Comparison of ENCODE assay signal across 18 cellular contexts in the genomic region with DNA sequence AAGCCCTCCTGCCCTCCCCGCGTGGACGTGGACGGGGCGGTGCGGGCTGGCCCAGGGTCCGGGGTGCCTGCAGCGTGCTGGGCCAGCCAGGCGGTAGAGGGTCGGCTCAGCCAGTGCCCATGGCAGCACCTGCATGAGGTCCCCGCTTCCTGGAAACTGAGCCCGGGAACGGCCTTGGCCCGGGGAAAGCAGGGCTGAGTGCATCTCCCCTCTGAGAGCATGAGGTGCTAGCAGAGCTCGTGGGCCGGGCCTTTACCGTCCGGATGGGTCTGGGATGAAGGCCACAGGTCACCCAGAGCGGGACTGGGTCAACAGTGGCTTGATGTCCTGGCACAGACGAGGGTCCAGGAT. TPM values are rescaled to one million over a fixed set of nuclear protein-coding genes. Genes with fewer than 3 reads are reported as not detected.
DNase-seq lines count a peak whose midpoint lies in the region; ATAC-seq, FAIRE-seq and TF ChIP-seq lines count a peak whose summit lies in the region.
"Had no signal": no experiment of that assay in that cellular context is flagged by ENCODE, and none has a peak within 500 bp of the region (broad histone marks: within the 10 kb centered on the region; RNA-seq: fewer than 3 reads in every experiment).

No MANE protein-coding gene starts in this region.

- H4K20me1 ChIP-seq in GM23338 (replicated peaks; ENCODE audit: insufficient read depth) (no peaks in the 10 kb centered on the region), H1 (replicated peaks in 1 of 2; ENCODE audit: control insufficient read depth in 1 of 2, insufficient read depth in 2 of 2, low read length in 2 of 2) (no peaks in the 10 kb centered on the region)

- H3K27me3 Mint-ChIP-seq in GM23338 (ENCODE audit: insufficient read depth, low read depth, poor library complexity) = no peaks in the 10 kb centered on the region
- H3K27me3 Mint-ChIP-seq in naive thymus-derived CD4-positive, alpha-beta T cell = no peaks in the 10 kb centered on the region
- H3K27me3 Mint-ChIP-seq: activated CD4-positive, alpha-beta memory T cell treated with anti-CD3 and anti-CD28 coated beads, Interleukin-2, amount 10 ng/mL, durations not matched to agents 7 days and 5 days; CD4-positive, alpha-beta memory T cell had no signal

- no peak overlapping the region for H2BK12ac ChIP-seq in H1 (ENCODE audit: low read depth, low read length)

- H3K9me2 ChIP-seq in GM23338 (ENCODE audit: insufficient read depth) = no peaks in the 10 kb centered on the region

- H3K4me3 Mint-ChIP-seq in GM23338 = no peak overlapping the region
- H3K4me3 Mint-ChIP-seq in naive thymus-derived CD4-positive, alpha-beta T cell = peak overlapping the region in 1 of 10 donors; percentile 92
- H3K4me3 Mint-ChIP-seq: activated CD4-positive, alpha-beta memory T cell treated with anti-CD3 and anti-CD28 coated beads, Interleukin-2, amount 10 ng/mL, durations not matched to agents 7 days and 5 days; WTC11 had no signal

- H3K23ac ChIP-seq in H1 (ENCODE audit: insufficient read length) = no peak overlapping the region

- H2BK20ac ChIP-seq in H1 (ENCODE audit: low read length) = no peak overlapping the region

- H2BK5ac ChIP-seq in H1 (ENCODE audit: low read depth, low read length) = no peak overlapping the region

- H2BK15ac ChIP-seq in H1 (ENCODE audit: low read length) = no peak overlapping the region

- FAIRE-seq in H1 (lab: Jason Lieb, UNC) = no peak
- FAIRE-seq: endothelial cell of umbilical vein had no signal

- no peak overlapping the region for H3K4ac ChIP-seq in H1 (replicated peaks; ENCODE audit: insufficient read length, low read depth, low read length)

- no peak overlapping the region for H3K4me2 ChIP-seq in GM23338
- H3K4me2 ChIP-seq in H1 (ENCODE audit: insufficient read depth in 1 of 2, low read depth in 2 of 2, low read length in 2 of 2) = no peak overlapping the region

- TF ChIP-seq EP300 in H1 (IDR thresholded peaks at IDR 0.05; ENCODE audit: borderline replicate concordance in 1 of 2, low read depth in 2 of 2, low read length in 2 of 2) (no peak), tibial nerve (IDR thresholded peaks at IDR 0.05) (no peak)

- H3K9ac ChIP-seq in H1 (replicated peaks in 1 of 4; ENCODE audit: extremely low read depth in 1 of 4, low read depth in 3 of 4, low read length in 3 of 4) = no peak overlapping the region

- H3K9me3 Mint-ChIP-seq in GM23338 = no peaks in the 10 kb centered on the region
- H3K9me3 Mint-ChIP-seq in naive thymus-derived CD4-positive, alpha-beta T cell = peaks cover 0 to 5% (median 0%) of the 10 kb centered on the region in 11 donors
- H3K9me3 Mint-ChIP-seq: activated CD4-positive, alpha-beta memory T cell treated with anti-CD3 and anti-CD28 coated beads, Interleukin-2, amount 10 ng/mL, durations not matched to agents 7 days and 5 days; CD4-positive, alpha-beta memory T cell; WTC11 had no signal

- H3K27ac Mint-ChIP-seq in GM23338 = no peak overlapping the region
- peak overlapping the region in 5 of 9 donors; percentile 57 to 98 (median 82) for H3K27ac Mint-ChIP-seq in naive thymus-derived CD4-positive, alpha-beta T cell
- H3K27ac Mint-ChIP-seq: activated CD4-positive, alpha-beta memory T cell treated with anti-CD3 and anti-CD28 coated beads, Interleukin-2, amount 10 ng/mL, durations not matched to agents 7 days and 5 days; WTC11 had no signal

- CTCF ChIA-PET in H1 (lab: Charles Lee; ENCODE audit: partially characterized antibody) = interaction anchor here (0.5 kb wide), 1 partner anchor 261 kb away, joined by 3 read pairs; no protein-coding TSS in a partner anchor
- CTCF ChIA-PET in naive thymus-derived CD4-positive, alpha-beta T cell (lab: Charles Lee) = no interaction called here

- H4K91ac ChIP-seq in H1 (replicated peaks; ENCODE audit: insufficient read length, low read length) = no peak overlapping the region

- H3K9me3 ChIP-seq in H1 (ENCODE audit: insufficient read depth in 2 of 2, low read depth in 1 of 2, low read length in 1 of 2) = no peaks in the 10 kb centered on the region
- H3K9me3 ChIP-seq in naive thymus-derived CD4-positive, alpha-beta T cell (ENCODE audit: control insufficient read depth in 2 of 3, low read length in 3 of 3) = peaks cover 0 to 8% (median 0%) of the 10 kb centered on the region in 3 experiments
- H3K9me3 ChIP-seq in tibial nerve = no peaks in the 10 kb centered on the region
- H3K9me3 ChIP-seq: heart right ventricle had no signal

- H3K27ac ChIP-seq in GM23338 (ENCODE audit: low read depth) (no peak overlapping the region), H1 (ENCODE audit: low read depth, low read length) (no peak overlapping the region), tibial nerve (peak overlapping the region in 3 of 4 donors; percentile 0 to 95 (median 90))
- no peak overlapping the region for H3K27ac ChIP-seq in naive thymus-derived CD4-positive, alpha-beta T cell (ENCODE audit: low read depth, low read length)

- TF ChIP-seq POLR2A in H1 (IDR thresholded peaks at IDR 0.05; ENCODE audit: control extremely low read depth in 1 of 2, low read depth in 2 of 2, low read length in 2 of 2) (no peak), tibial nerve (IDR thresholded peaks at IDR 0.05) (no peak)

- H3K4me3 ChIP-seq in GM23338 (no peak overlapping the region), H1 (ENCODE audit: extremely low read depth in 1 of 4, insufficient read depth in 2 of 4, low read depth in 3 of 4, low read length in 4 of 4) (no peak overlapping the region), tibial nerve (peak overlapping the region in 1 of 4 donors; percentile 20)
- H3K4me3 ChIP-seq in naive thymus-derived CD4-positive, alpha-beta T cell (ENCODE audit: low read length) = no peak overlapping the region
- H3K4me3 ChIP-seq: heart right ventricle had no signal

- H3K4me1 Mint-ChIP-seq in GM23338 = no peaks in the 10 kb centered on the region; the same call in 2 of the 3 replicates
- peaks cover 37 to 94% (median 87%) of the 10 kb centered on the region in 7 donors for H3K4me1 Mint-ChIP-seq in naive thymus-derived CD4-positive, alpha-beta T cell
- H3K4me1 Mint-ChIP-seq: WTC11 had no signal

- ATAC-seq in GM23338 (peak; percentile 30; the same call in 2 of the 3 replicates), GM19328 (IDR thresholded peaks at IDR 0.05; ENCODE audit: unreplicated experiment) (no peak)
- ATAC-seq in naive thymus-derived CD4-positive, alpha-beta T cell = no peak
- ATAC-seq: Right ventricle myocardium inferior, WTC11 had no signal

- H2AFZ ChIP-seq in GM23338 (no peak overlapping the region), H1 (ENCODE audit: low read length) (no peak overlapping the region)

- peak overlapping the region; percentile 68 for H4K8ac ChIP-seq in H1 (ENCODE audit: extremely low read depth, insufficient read depth, low read length)

- POLR2A ChIA-PET in H1 (lab: Charles Lee; ENCODE audit: partially characterized antibody) = no interaction called here
- POLR2A ChIA-PET in naive thymus-derived CD4-positive, alpha-beta T cell (lab: Charles Lee) = interaction anchor here (1.2 kb wide), 1 partner anchor 40 kb away, joined by 4 read pairs; a partner anchor contains a TSS

- no peaks in the 10 kb centered on the region for H3K79me2 ChIP-seq in GM23338 (replicated peaks; ENCODE audit: insufficient read depth)
- H3K79me2 ChIP-seq in H1 (ENCODE audit: control insufficient read depth in 1 of 2, insufficient read depth in 2 of 2, low read length in 2 of 2) = no peaks in the 10 kb centered on the region

- H3K18ac ChIP-seq in H1 (ENCODE audit: extremely low read depth, low read length) = no peak overlapping the region

- H3F3A ChIP-seq in GM23338 (replicated peaks; ENCODE audit: low read depth) = no peaks in the 10 kb centered on the region

- TF ChIP-seq CTCF in GM23338 (conservative IDR thresholded peaks at IDR 0.05; ENCODE audit: low read depth in 2 of 2) (no peak), H1 (IDR thresholded peaks at IDR 0.05; ENCODE audit: control extremely low read depth in 1 of 3, insufficient read depth in 1 of 3, low read depth in 1 of 3, low read length in 3 of 3) (no peak), tibial nerve (IDR thresholded peaks at IDR 0.05) (no peak)

- WGBS in H1 (ENCODE audit: extremely low coverage in 1 of 2, insufficient coverage in 1 of 2, insufficient read length in 1 of 2, insufficient replicate concordance in 2 of 2, low coverage in 1 of 2, low lambda C conversion rate in 2 of 2, missing lambda C conversion rate in 1 of 2), 2 experiments = 91% methylated on average over 14 of the region's 20 CpGs; no CpG with 5 or more reads in 1 of the 2 experiments
- WGBS in tibial nerve, 2 donors = 66 to 89% methylated on average over 10 to 16 of the region's 20 CpGs

- no peaks in the 10 kb centered on the region for H3K36me3 Mint-ChIP-seq in GM23338 (ENCODE audit: low read depth)
- H3K36me3 Mint-ChIP-seq in naive thymus-derived CD4-positive, alpha-beta T cell = no peaks in the 10 kb centered on the region
- H3K36me3 Mint-ChIP-seq: CD4-positive, alpha-beta memory T cell; WTC11 had no signal

- H3K79me1 ChIP-seq in H1 (ENCODE audit: low read depth, low read length) = no peaks in the 10 kb centered on the region

- intact Hi-C loops in naive thymus-derived CD4-positive, alpha-beta T cell (cut with micrococcal nuclease) = no loop called here

- H3K56ac ChIP-seq in H1 (replicated peaks; ENCODE audit: insufficient read length, low read depth, low read length) = no peak overlapping the region

- no peaks in the 10 kb centered on the region for H3K36me3 ChIP-seq in GM23338 (ENCODE audit: insufficient read depth)
- no peaks in the 10 kb centered on the region for H3K36me3 ChIP-seq in H1 (ENCODE audit: control insufficient read depth in 2 of 4, insufficient read depth in 4 of 4, low read length in 3 of 4)
- H3K36me3 ChIP-seq in naive thymus-derived CD4-positive, alpha-beta T cell (ENCODE audit: control insufficient read depth in 2 of 3, insufficient read depth in 3 of 3, low read length in 3 of 3) = no peaks in the 10 kb centered on the region
- no peaks in the 10 kb centered on the region for H3K36me3 ChIP-seq in tibial nerve
- H3K36me3 ChIP-seq: heart right ventricle had no signal

- H3K14ac ChIP-seq in H1 (ENCODE audit: insufficient read length) = no peak overlapping the region

- no peaks in the 10 kb centered on the region for H3K4me1 ChIP-seq in GM23338 (ENCODE audit: insufficient read depth)
- H3K4me1 ChIP-seq in H1 (replicated peaks in 1 of 4; ENCODE audit: control insufficient read depth in 3 of 4, insufficient read depth in 4 of 4, low read length in 3 of 4) = no peaks in the 10 kb centered on the region
- peaks cover 33 to 40% of the 10 kb centered on the region in 2 donors for H3K4me1 ChIP-seq in naive thymus-derived CD4-positive, alpha-beta T cell (ENCODE audit: control insufficient read depth in 2 of 2, insufficient read depth in 2 of 2, low read length in 2 of 2)
- H3K4me1 ChIP-seq in tibial nerve = peaks cover 0 to 84% (median 33%) of the 10 kb centered on the region in 4 donors

- no peaks in the 10 kb centered on the region for H3K27me3 ChIP-seq in GM23338 (ENCODE audit: insufficient read depth)
- no peaks in the 10 kb centered on the region for H3K27me3 ChIP-seq in H1 (replicated peaks in 1 of 4; ENCODE audit: control insufficient read depth in 3 of 4, extremely low read depth in 1 of 4, insufficient read depth in 3 of 4, low read length in 3 of 4)
- H3K27me3 ChIP-seq in naive thymus-derived CD4-positive, alpha-beta T cell (ENCODE audit: control insufficient read depth in 2 of 2, insufficient read depth in 2 of 2, low read length in 2 of 2) = no peaks in the 10 kb centered on the region
- no peaks in the 10 kb centered on the region for H3K27me3 ChIP-seq in tibial nerve
- H3K27me3 ChIP-seq: heart right ventricle had no signal

- TF ChIP-seq RAD21 in H1 (IDR thresholded peaks at IDR 0.05 in 1 of 2, conservative IDR thresholded peaks at IDR 0.05 in 1 of 2; ENCODE audit: low read depth in 2 of 2, low read length in 2 of 2) = no peak

- DNase-seq in GM23338 (ENCODE audit: low spot score) (no peak), H1 (ENCODE audit: low read depth in 1 of 2, low spot score in 2 of 2) (no peak), tibial nerve (ENCODE audit: low spot score in 2 of 2) (no peak), DMS153 treated with DMSO at 0.1 percent for 48 hours (lab: John Stamatoyannopoulos, UW; ENCODE audit: unreplicated experiment) (no peak)
- DNase-seq in naive thymus-derived CD4-positive, alpha-beta T cell = no peak
- DNase-seq in activated CD4-positive, alpha-beta T cell treated with anti-CD3 and anti-CD28 coated beads for 1 hour = no peak
- DNase-seq: activated CD4-positive, alpha-beta memory T cell treated with anti-CD3 and anti-CD28 coated beads, Interleukin-2, amount 10 ng/mL, durations not matched to agents 7 days and 5 days; activated effector memory CD4-positive, alpha-beta T cell treated with anti-CD3 and anti-CD28 coated beads, Interleukin-2, amount 50 U/mL, for 16 hours; CD4-positive, alpha-beta memory T cell; NCI-H187 treated with DMSO at 0.1 percent for 48 hours; NCI-H2227 treated with DMSO at 0.1 percent for 48 hours; NCI-H748 treated with DMSO at 0.1 percent for 48 hours; T-helper 9 cell had no signal

- H2BK120ac ChIP-seq in H1 (replicated peaks; ENCODE audit: low read depth, low read length) = no peak overlapping the region

- H2AK5ac ChIP-seq in H1 (ENCODE audit: low read depth, low read length) = no peak overlapping the region

- no peaks in the 10 kb centered on the region for H3K23me2 ChIP-seq in H1 (ENCODE audit: low read depth, low read length)

- no peak overlapping the region for H4K5ac ChIP-seq in H1 (ENCODE audit: insufficient read length, low read depth, low read length)

RNA-seq across cellular contexts. Expression of a gene that starts 39.8 kb away (rescaled TPM):
- total RNA-seq in GM23338 (2014; rRNA removed; shearing (Covaris generic)) = 0.38 and 1.2 TPM in 2 replicates
- polyA plus RNA-seq in GM23338 (2016; fragmentation: Nextera tagmentation; extraction: Ambion mirVana) (0.23 TPM in 1 of 2 replicates, not detected in the other), H1 (2011; rRNA removed) (0.03 and 0.06 TPM in 2 replicates)
- 0.25 and 0.32 TPM in 2 replicates for total RNA-seq in H1 (2021; fragmentation: NEBNext Ultra II Directional; extraction: Animal tissue kit (Norgen Biotek cat#: 25700))
- polyA plus RNA-seq in H1 (2011; cell fraction: cytosol; rRNA removed) = 0.08 TPM
- polyA plus RNA-seq in H1 (2011; cell fraction: nucleus; rRNA removed) = 0.11 TPM
- polyA plus RNA-seq in H1 (2012, experiment 1 of 2) = 0.08 to 0.22 TPM (median 0.13 TPM) in 4 replicates
- 0.05 TPM for polyA plus RNA-seq in H1 (2012, experiment 2 of 2)
- 0.24 TPM for polyA plus RNA-seq in H1 (2013, experiment 1 of 2)
- polyA plus RNA-seq in H1 (2013, experiment 2 of 2) = 0.20 TPM
- polyA minus RNA-seq in H1 (2011; rRNA and poly(A)+ RNA removed) = 0.07 and 0.09 TPM in 2 replicates
- 0.22 TPM for polyA minus RNA-seq in H1 (2011; cell fraction: cytosol; rRNA and poly(A)+ RNA removed)
- polyA minus RNA-seq in H1 (2011; cell fraction: nucleus; rRNA and poly(A)+ RNA removed) = 0.20 TPM
- total RNA-seq in naive thymus-derived CD4-positive, alpha-beta T cell = 10 to 100 TPM; 17.9 to 33.5 (median 25.7) TPM
- 1 to 10 TPM; 4.5 to 6.6 TPM for polyA plus RNA-seq in naive thymus-derived CD4-positive, alpha-beta T cell
- 10 to 100 TPM; 15.6 to 23.7 (median 18.3) TPM for total RNA-seq in tibial nerve

RNA-seq across cellular contexts. Expression of a gene that starts 41.5 kb away (rescaled TPM):
- 1.5 TPM in 2 replicates for total RNA-seq in GM23338 (2014; rRNA removed; shearing (Covaris generic))
- polyA plus RNA-seq in GM23338 (2016; fragmentation: Nextera tagmentation; extraction: Ambion mirVana) (0.84 and 1.1 TPM in 2 replicates), H1 (2011; rRNA removed) (2.0 and 2.8 TPM in 2 replicates)
- 3.6 and 3.9 TPM in 2 replicates for total RNA-seq in H1 (2021; fragmentation: NEBNext Ultra II Directional; extraction: Animal tissue kit (Norgen Biotek cat#: 25700))
- 3.3 TPM for polyA plus RNA-seq in H1 (2011; cell fraction: cytosol; rRNA removed)
- 7.5 TPM for polyA plus RNA-seq in H1 (2011; cell fraction: nucleus; rRNA removed)
- polyA plus RNA-seq in H1 (2012, experiment 1 of 2) = 2.7 to 4.5 TPM (median 4.3 TPM) in 4 replicates
- polyA plus RNA-seq in H1 (2012, experiment 2 of 2) = 1.3 TPM
- 1.7 TPM for polyA plus RNA-seq in H1 (2013, experiment 1 of 2)
- 2.2 TPM for polyA plus RNA-seq in H1 (2013, experiment 2 of 2)
- polyA minus RNA-seq in H1 (2011; rRNA and poly(A)+ RNA removed) = 3.8 and 5.7 TPM in 2 replicates
- polyA minus RNA-seq in H1 (2011; cell fraction: cytosol; rRNA and poly(A)+ RNA removed) = 5.7 TPM
- polyA minus RNA-seq in H1 (2011; cell fraction: nucleus; rRNA and poly(A)+ RNA removed) = 5.0 TPM
- total RNA-seq in naive thymus-derived CD4-positive, alpha-beta T cell = 10 to 100 TPM; 25.1 to 59.1 (median 31.7) TPM
- polyA plus RNA-seq in naive thymus-derived CD4-positive, alpha-beta T cell = 10 to 100 TPM; 17.0 to 25.5 TPM
- total RNA-seq in tibial nerve = 10 to 100 TPM; 12.7 to 35.9 (median 24.5) TPM

Comparison
In these comparisons a context has a peak if more than half of its experiments do, and no peak if none do; other contexts are left out.
1. H3K27ac ChIP-seq: peak in tibial nerve (3 of 4); none in GM23338 (single experiment), H1 (single experiment) and naive thymus-derived CD4-positive, alpha-beta T cell (single experiment).